26 cellular contexts compared by ENCODE assay signal in genomic region chr10:129840196-129840590, GRCh38.
"Had no signal": no experiment of that assay in that cellular context is flagged by ENCODE, and none has a peak within 500 bp of the region (broad histone marks: within the 10 kb centered on the region; RNA-seq: fewer than 3 reads in every experiment).

No MANE protein-coding gene starts in this region.

- H3K27me3 Mint-ChIP-seq: activated CD4-positive, alpha-beta memory T cell treated with anti-CD3 and anti-CD28 coated beads, Interleukin-2, amount 10 ng/mL, durations not matched to agents 7 days and 5 days; activated CD4-positive, alpha-beta T cell treated with anti-CD3 and anti-CD28 coated beads for 36 hours; activated CD4-positive, alpha-beta T cell treated with anti-CD3 and anti-CD28 coated beads, Interleukin-2, amount 10 ng/mL, durations not matched to agents 7 days and 5 days; activated naive CD8-positive, alpha-beta T cell; activated T-helper 17 cell treated with anti-CD3 and anti-CD28 coated beads, Interleukin-2, amount 50 U/mL, for 72 hours had no signal

- H3K27ac Mint-ChIP-seq: activated CD4-positive, alpha-beta memory T cell treated with anti-CD3 and anti-CD28 coated beads, Interleukin-2, amount 10 ng/mL, durations not matched to agents 7 days and 5 days; activated CD4-positive, alpha-beta T cell treated with anti-CD3 and anti-CD28 coated beads for 36 hours; activated CD4-positive, alpha-beta T cell treated with anti-CD3 and anti-CD28 coated beads, Interleukin-2, amount 10 ng/mL, durations not matched to agents 7 days and 5 days; activated naive CD8-positive, alpha-beta T cell; activated T-helper 17 cell treated with anti-CD3 and anti-CD28 coated beads, Interleukin-2, amount 50 U/mL, for 72 hours; endodermal cell had no signal

- H3K36me3 ChIP-seq: adrenal gland, colonic mucosa had no signal

- H3K9me3 ChIP-seq: adrenal gland, body of pancreas, colonic mucosa had no signal

- H3K27me3 ChIP-seq: adrenal gland, body of pancreas, colonic mucosa had no signal

- H3K36me3 Mint-ChIP-seq: activated naive CD8-positive, alpha-beta T cell had no signal

- H3K4me3 Mint-ChIP-seq: activated CD4-positive, alpha-beta memory T cell treated with anti-CD3 and anti-CD28 coated beads, Interleukin-2, amount 10 ng/mL, durations not matched to agents 7 days and 5 days; activated CD4-positive, alpha-beta T cell treated with anti-CD3 and anti-CD28 coated beads for 36 hours; activated CD4-positive, alpha-beta T cell treated with anti-CD3 and anti-CD28 coated beads, Interleukin-2, amount 10 ng/mL, durations not matched to agents 7 days and 5 days; activated naive CD8-positive, alpha-beta T cell; activated T-cell treated with anti-CD3 and anti-CD28 coated beads, Interleukin-2, amount 50 U/mL, for 4 hours; activated T-helper 17 cell treated with anti-CD3 and anti-CD28 coated beads, Interleukin-2, amount 50 U/mL, for 72 hours; endodermal cell had no signal

- H3K4me3 ChIP-seq: adrenal gland, body of pancreas, colonic mucosa had no signal

- H3K27ac ChIP-seq: adrenal gland, body of pancreas, colonic mucosa had no signal

- DNase-seq: activated CD4-positive, alpha-beta memory T cell treated with anti-CD3 and anti-CD28 coated beads, Interleukin-2, amount 10 ng/mL, durations not matched to agents 7 days and 5 days; activated CD4-positive, alpha-beta T cell treated with anti-CD3 and anti-CD28 coated beads for 36 hours; activated CD4-positive, alpha-beta T cell treated with anti-CD3 and anti-CD28 coated beads, Interleukin-2, amount 10 ng/mL, durations not matched to agents 7 days and 5 days; activated CD4-positive, alpha-beta T cell treated with anti-CD3 and anti-CD28 coated beads, Interleukin-2, amount 50 U/mL, for 4 hours; activated CD4-positive, CD25-positive, alpha-beta regulatory T cell; activated CD4-positive, CD25-positive, alpha-beta regulatory T cell treated with anti-CD3 and anti-CD28 coated beads, Interleukin-2, amount 50 U/mL, for 72 hours; activated CD8-positive, alpha-beta memory T cell treated with anti-CD3 and anti-CD28 coated beads, Interleukin-2, amount 50 U/mL, for 48 hours; activated effector memory CD4-positive, alpha-beta T cell treated with Interleukin-2 at 50 U/mL for 16 hours; activated gamma-delta T cell treated with Interleukin-2 at 50 U/mL for 16 hours; activated naive CD4-positive, alpha-beta T cell treated with anti-CD3 and anti-CD28 coated beads, Interleukin-2, amount 50 U/mL, for 16 hours; activated naive CD4-positive, alpha-beta T cell treated with Interleukin-2 at 50 U/mL for 16 hours; activated T-cell treated with anti-CD3 and anti-CD28 coated beads for 4 hours; activated T-cell treated with anti-CD3 and anti-CD28 coated beads, Interleukin-2, amount 50 U/mL, for 4 hours; amygdala; aorta; body of pancreas; central memory CD4-positive, alpha-beta T cell; cerebellar nuclear complex; colonic mucosa; effector memory CD4-positive, alpha-beta T cell; endodermal cell; foreskin fibroblast; T-helper 2 cell had no signal

- H3K4me1 Mint-ChIP-seq: activated CD4-positive, alpha-beta memory T cell treated with anti-CD3 and anti-CD28 coated beads, Interleukin-2, amount 10 ng/mL, durations not matched to agents 7 days and 5 days; activated CD4-positive, alpha-beta T cell treated with anti-CD3 and anti-CD28 coated beads for 36 hours; activated CD4-positive, alpha-beta T cell treated with anti-CD3 and anti-CD28 coated beads, Interleukin-2, amount 10 ng/mL, durations not matched to agents 7 days and 5 days; activated T-helper 17 cell treated with anti-CD3 and anti-CD28 coated beads, Interleukin-2, amount 50 U/mL, for 72 hours had no signal

- H3K9me3 Mint-ChIP-seq: activated CD4-positive, alpha-beta memory T cell treated with anti-CD3 and anti-CD28 coated beads, Interleukin-2, amount 10 ng/mL, durations not matched to agents 7 days and 5 days; activated CD4-positive, alpha-beta T cell treated with anti-CD3 and anti-CD28 coated beads, Interleukin-2, amount 10 ng/mL, durations not matched to agents 7 days and 5 days; activated T-cell treated with anti-CD3 and anti-CD28 coated beads, Interleukin-2, amount 50 U/mL, for 4 hours; activated T-helper 17 cell treated with anti-CD3 and anti-CD28 coated beads, Interleukin-2, amount 50 U/mL, for 72 hours; endodermal cell had no signal

- H3K4me1 ChIP-seq: adrenal gland, body of pancreas, colonic mucosa had no signal
